Comparison of ENCODE assay signal across 1 cellular context in the genomic region with DNA sequence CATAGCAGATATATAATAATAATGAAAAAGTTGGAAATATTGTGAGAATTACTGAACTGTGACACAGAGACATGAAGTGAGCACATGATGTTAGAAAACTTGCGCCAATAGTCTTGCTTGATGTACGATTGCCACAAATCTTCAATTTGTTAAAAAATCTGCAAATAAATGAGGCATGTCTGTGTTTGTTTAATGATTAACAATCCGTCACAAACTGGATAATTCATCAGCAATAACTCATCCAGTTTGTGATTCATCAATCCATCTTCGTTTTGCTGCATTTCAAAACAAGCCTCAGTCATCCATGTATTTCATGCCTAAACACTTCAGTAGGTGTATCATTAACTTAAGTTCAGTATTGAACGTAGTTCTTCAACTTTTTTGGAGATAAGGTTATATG.
TF ChIP-seq lines count a peak whose summit lies in the region.

No MANE protein-coding gene starts in this region.

TF ChIP-seq in K562, 482 proteins besides CTCF, POLR2A, EP300 and RAD21:
- TF ChIP-seq RBM34 (IDR thresholded peaks at IDR 0.05; ENCODE audit: borderline replicate concordance, insufficient read depth, low read length) (no peak), PTBP1 (IDR thresholded peaks at IDR 0.05; ENCODE audit: low read depth, low read length) (no peak), ZNF695 (CRISPR knock-in tag; IDR thresholded peaks at IDR 0.05) (no peak)
- TF ChIP-seq, protein P1, sequence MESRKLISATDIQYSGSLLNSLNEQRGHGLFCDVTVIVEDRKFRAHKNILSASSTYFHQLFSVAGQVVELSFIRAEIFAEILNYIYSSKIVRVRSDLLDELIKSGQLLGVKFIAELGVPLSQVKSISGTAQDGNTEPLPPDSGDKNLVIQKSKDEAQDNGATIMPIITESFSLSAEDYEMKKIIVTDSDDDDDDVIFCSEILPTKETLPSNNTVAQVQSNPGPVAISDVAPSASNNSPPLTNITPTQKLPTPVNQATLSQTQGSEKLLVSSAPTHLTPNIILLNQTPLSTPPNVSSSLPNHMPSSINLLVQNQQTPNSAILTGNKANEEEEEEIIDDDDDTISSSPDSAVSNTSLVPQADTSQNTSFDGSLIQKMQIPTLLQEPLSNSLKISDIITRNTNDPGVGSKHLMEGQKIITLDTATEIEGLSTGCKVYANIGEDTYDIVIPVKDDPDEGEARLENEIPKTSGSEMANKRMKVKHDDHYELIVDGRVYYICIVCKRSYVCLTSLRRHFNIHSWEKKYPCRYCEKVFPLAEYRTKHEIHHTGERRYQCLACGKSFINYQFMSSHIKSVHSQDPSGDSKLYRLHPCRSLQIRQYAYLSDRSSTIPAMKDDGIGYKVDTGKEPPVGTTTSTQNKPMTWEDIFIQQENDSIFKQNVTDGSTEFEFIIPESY (CRISPR knock-in tag; IDR thresholded peaks at IDR 0.05), result no peak
